ENCODE assay signal across 11 cellular contexts in genomic region chr15:34158355-34158754, GRCh38.
"Had no signal": no experiment of that assay in that cellular context is flagged by ENCODE, and none has a peak within 500 bp of the region (broad histone marks: within the 10 kb centered on the region; RNA-seq: fewer than 3 reads in every experiment).

No MANE protein-coding gene starts in this region.

- DNase-seq: GM23248, GOT3, H7, H9, HCEC 1CT, HFFc6 had no signal

- H3K4me3 ChIP-seq: GM23248, GM23338, HAP-1 had no signal

- ATAC-seq: GM23338, HCT116 had no signal

- H2AFZ ChIP-seq: GM23248, GM23338 had no signal

- H3K4me1 ChIP-seq: HAP-1 had no signal

- H3K9ac ChIP-seq: GM23248 had no signal

- H3K27ac ChIP-seq: GM23248 had no signal

- FAIRE-seq: H1, H54 had no signal

- H3K4me2 ChIP-seq: GM23338 had no signal
